In the genomic region with DNA sequence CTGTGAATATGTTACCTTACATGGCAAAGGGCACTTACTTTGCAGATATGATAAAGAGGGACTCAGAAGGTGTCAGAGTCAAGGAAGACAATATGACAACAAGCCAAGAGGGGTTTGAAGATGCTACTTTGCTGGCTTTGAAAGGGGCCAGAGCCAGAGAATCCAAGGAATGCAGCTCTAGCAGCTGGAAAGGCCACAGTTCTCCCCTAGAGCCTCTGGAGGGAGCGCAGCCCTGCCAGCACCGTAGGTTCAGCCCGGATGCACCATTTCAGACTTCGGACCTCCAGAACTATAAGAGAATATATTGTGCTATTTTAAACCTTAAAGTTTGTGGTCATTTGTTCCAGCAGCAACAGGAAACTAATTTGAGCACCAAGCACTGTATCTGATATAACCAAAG, we compare ENCODE assay signal across 22 cellular contexts.
"Had no signal": no experiment of that assay in that cellular context is flagged by ENCODE, and none has a peak within 500 bp of the region (broad histone marks: within the 10 kb centered on the region; RNA-seq: fewer than 3 reads in every experiment).

No MANE protein-coding gene starts in this region.

- ATAC-seq: activated T-helper 17 cell treated with anti-CD3 and anti-CD28 coated beads, Interleukin-2, amount 50 U/mL, for 72 hours; T-helper 17 cell had no signal

- DNase-seq: activated B cell treated with CpG ODN at 0.5 μM for 24 hours; activated CD4-positive, alpha-beta memory T cell treated with anti-CD3 and anti-CD28 coated beads for 36 hours; activated CD4-positive, alpha-beta T cell treated with anti-CD3 and anti-CD28 coated beads for 1 hour; activated CD4-positive, alpha-beta T cell treated with anti-CD3 and anti-CD28 coated beads, Interleukin-2, amount 10 ng/mL, durations not matched to agents 7 days and 5 days; activated CD8-positive, alpha-beta memory T cell treated with anti-CD3 and anti-CD28 coated beads for 24 hours; activated gamma-delta T cell; activated naive CD4-positive, alpha-beta T cell treated with anti-CD3 and anti-CD28 coated beads for 36 hours; activated T-cell treated with anti-CD3 and anti-CD28 coated beads for 4 hours; activated T-cell treated with anti-CD3 and anti-CD28 coated beads, Interleukin-2, amount 50 U/mL, for 48 hours; amygdala; Karpas-422; NCI-H1105 treated with DMSO at 0.1 percent for 48 hours; NCI-H1436 treated with DMSO at 0.1 percent for 48 hours; NCI-H187; NCI-H2171; NCI-H2227 treated with DMSO at 0.1 percent for 48 hours; NCI-H526; NCI-H774; SIG-M5; T-helper 17 cell; T-helper 9 cell had no signal
